In genomic region chr3:128619146-128619890, GRCh38 we compare ENCODE assay signal across 8 cellular contexts. TPM values are rescaled to one million over a fixed set of nuclear protein-coding genes. Genes with fewer than 3 reads are reported as not detected.
DNase-seq lines count a peak whose midpoint lies in the region; ATAC-seq, FAIRE-seq and TF ChIP-seq lines count a peak whose summit lies in the region.

No MANE protein-coding gene starts in this region.

- peaks cover 25% of the 10 kb centered on the region for H3K4me1 ChIP-seq in CD4-positive, CD25-positive, alpha-beta regulatory T cell (ENCODE audit: control insufficient read depth, insufficient read depth, low read length, poor library complexity, severe bottlenecking)
- H3K4me1 ChIP-seq in MM.1S (ENCODE audit: low read length), result peaks cover 19% of the 10 kb centered on the region; the same call in 1 of the 2 replicates

- POLR2A ChIA-PET in naive thymus-derived CD8-positive, alpha-beta T cell (lab: Charles Lee), result interaction anchor here (0.6 to 1.0 kb wide), 2 partner anchors 34 to 1345 kb away, joined by 3 read pairs; no protein-coding TSS in a partner anchor

- peaks cover 13 to 31% (median 20%) of the 10 kb centered on the region in 4 donors for H3K4me1 Mint-ChIP-seq in CD4-positive, CD25-positive, alpha-beta regulatory T cell
- H3K4me1 Mint-ChIP-seq in naive thymus-derived CD8-positive, alpha-beta T cell, result peaks cover 13 to 32% (median 27%) of the 10 kb centered on the region in 4 donors

- peak overlapping the region; percentile 85 for H3K27ac ChIP-seq in CD4-positive, CD25-positive, alpha-beta regulatory T cell (ENCODE audit: insufficient read depth, low read length, poor library complexity, severe bottlenecking)
- no peak overlapping the region for H3K27ac ChIP-seq in MM.1S (ENCODE audit: low read length)

- H3F3A ChIP-seq in MM.1S (ENCODE audit: insufficient read depth, low read length), result peaks cover 19% of the 10 kb centered on the region

- no peaks in the 10 kb centered on the region for H3K9me3 ChIP-seq in CD4-positive, CD25-positive, alpha-beta regulatory T cell (ENCODE audit: control insufficient read depth in 2 of 2, low read length in 2 of 2)
- H3K9me3 ChIP-seq in MM.1S (replicated peaks; ENCODE audit: insufficient read depth, low read length), result no peaks in the 10 kb centered on the region

- peak overlapping the region; percentile 74; the same call in 1 of the 2 replicates for H3K9ac ChIP-seq in MM.1S (ENCODE audit: low read length)

- H4K20me1 ChIP-seq in MM.1S (ENCODE audit: insufficient read depth, low read length), result no peaks in the 10 kb centered on the region

- no peak for FAIRE-seq in frontal cortex (lab: Jason Lieb, UNC)

- TF ChIP-seq CTCF in MM.1S (IDR thresholded peaks at IDR 0.05; ENCODE audit: low read length) (no peak), astrocyte of the spinal cord (IDR thresholded peaks at IDR 0.05; ENCODE audit: low read depth, low read length) (no peak)

- peaks cover 0 to 2% (median 0%) of the 10 kb centered on the region in 7 donors for H3K9me3 Mint-ChIP-seq in CD4-positive, CD25-positive, alpha-beta regulatory T cell
- peaks cover 0 to 2% (median 0%) of the 10 kb centered on the region in 9 donors for H3K9me3 Mint-ChIP-seq in naive thymus-derived CD8-positive, alpha-beta T cell

- H3K36me3 ChIP-seq in CD4-positive, CD25-positive, alpha-beta regulatory T cell (ENCODE audit: control insufficient read depth, insufficient read depth, low read length), result peaks cover 43% of the 10 kb centered on the region
- H3K36me3 ChIP-seq in MM.1S (replicated peaks; ENCODE audit: insufficient read depth, low read length), result peaks cover 14% of the 10 kb centered on the region; the same call in 1 of the 2 replicates

- no peaks in the 10 kb centered on the region for H3K9me2 ChIP-seq in MM.1S (replicated peaks; ENCODE audit: insufficient read depth, low read length)

- H2AFZ ChIP-seq in MM.1S (ENCODE audit: low read length), result no peak overlapping the region

- in situ Hi-C loops in astrocyte of the spinal cord (cut with HindIII; ENCODE audit: low sequenced_read_pairs), result no loop called here

- DNase-seq in CD4-positive, CD25-positive, alpha-beta regulatory T cell, result peak in 1 of 3 donors; percentile 49
- DNase-seq in MM.1S (no peak), astrocyte of the spinal cord (ENCODE audit: low read depth, low spot score) (peak; percentile 61), frontal cortex (ENCODE audit: low spot score in 2 of 2) (no peak), putamen (ENCODE audit: low spot score) (no peak)
- DNase-seq in naive thymus-derived CD8-positive, alpha-beta T cell, result no peak

- no peak for ATAC-seq in CD4-positive, CD25-positive, alpha-beta regulatory T cell (ENCODE audit: low read depth in 2 of 2)
- ATAC-seq in naive thymus-derived CD8-positive, alpha-beta T cell, result no peak
- ATAC-seq in GM21825 (IDR thresholded peaks at IDR 0.05; ENCODE audit: unreplicated experiment) (no peak), GM21528 (IDR thresholded peaks at IDR 0.05; ENCODE audit: low FRiP score, unreplicated experiment) (no peak)

- peak overlapping the region; percentile 95 to 100 (median 98) for H3K4me3 Mint-ChIP-seq in CD4-positive, CD25-positive, alpha-beta regulatory T cell
- H3K4me3 Mint-ChIP-seq in naive thymus-derived CD8-positive, alpha-beta T cell, result peak overlapping the region; percentile 94 to 99 (median 97)

- H3K36me3 Mint-ChIP-seq in CD4-positive, CD25-positive, alpha-beta regulatory T cell, result peaks cover 17% of the 10 kb centered on the region
- peaks cover 0 to 55% (median 11%) of the 10 kb centered on the region in 3 donors for H3K36me3 Mint-ChIP-seq in naive thymus-derived CD8-positive, alpha-beta T cell

- H3K27ac Mint-ChIP-seq in CD4-positive, CD25-positive, alpha-beta regulatory T cell, result peak overlapping the region; percentile 88 to 99 (median 93)
- H3K27ac Mint-ChIP-seq in naive thymus-derived CD8-positive, alpha-beta T cell, result peak overlapping the region; percentile 91 to 99 (median 97)

- H3K4me2 ChIP-seq in MM.1S (ENCODE audit: low read depth, low read length), result peak overlapping the region; percentile 89

- H3K27me3 Mint-ChIP-seq in CD4-positive, CD25-positive, alpha-beta regulatory T cell, result peaks cover 4% of the 10 kb centered on the region
- H3K27me3 Mint-ChIP-seq in naive thymus-derived CD8-positive, alpha-beta T cell, result no peaks in the 10 kb centered on the region

- H3K4me3 ChIP-seq in CD4-positive, CD25-positive, alpha-beta regulatory T cell (ENCODE audit: low read depth, low read length), result peak overlapping the region; percentile 34
- H3K4me3 ChIP-seq in MM.1S (ENCODE audit: low read length) (no peak overlapping the region), astrocyte of the spinal cord (ENCODE audit: low read depth, low read length) (no peak overlapping the region)

- no peaks in the 10 kb centered on the region for H3K27me3 ChIP-seq in CD4-positive, CD25-positive, alpha-beta regulatory T cell (ENCODE audit: control insufficient read depth, insufficient read depth, low read length)
- H3K27me3 ChIP-seq in MM.1S (replicated peaks; ENCODE audit: insufficient read depth, low read length), result no peaks in the 10 kb centered on the region

- H3K79me2 ChIP-seq in MM.1S (ENCODE audit: low read length), result peaks cover 56% of the 10 kb centered on the region

RNA-seq across cellular contexts. Expression of gene RPN1, which starts 31.3 kb away (rescaled TPM):
- total RNA-seq in CD4-positive, CD25-positive, alpha-beta regulatory T cell, result 94.4 TPM
- 100 to 1,000 TPM; 235 to 283 (median 264) TPM for polyA plus RNA-seq in CD4-positive, CD25-positive, alpha-beta regulatory T cell
- total RNA-seq in naive thymus-derived CD8-positive, alpha-beta T cell, result 10 to 100 TPM; 76.2 to 79.6 TPM
- 100 to 1,000 TPM; 178 to 224 (median 179) TPM for polyA plus RNA-seq in naive thymus-derived CD8-positive, alpha-beta T cell
- 246 TPM for total RNA-seq in frontal cortex
